ENCODE assay signal across 21 cellular contexts in the genomic region with DNA sequence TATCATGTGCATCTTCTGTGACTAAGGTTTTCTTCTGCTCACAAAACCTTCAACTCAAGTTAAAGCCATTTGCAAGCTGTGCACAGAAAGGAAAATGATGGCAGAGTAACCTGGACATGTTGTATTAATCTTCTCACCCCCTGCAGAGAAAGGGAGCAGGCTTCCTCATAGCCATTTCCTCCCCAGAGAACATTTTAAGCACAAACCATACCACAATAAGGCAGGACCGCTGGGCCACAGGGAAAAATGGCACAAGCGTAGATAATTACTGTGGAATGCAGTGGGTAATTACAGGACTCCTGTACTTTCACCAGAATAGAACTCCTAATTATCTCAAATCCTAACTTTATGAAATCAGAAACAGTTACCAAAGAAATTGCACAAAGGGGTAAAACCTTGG.
"Had no signal": no experiment of that assay in that cellular context is flagged by ENCODE, and none has a peak within 500 bp of the region (broad histone marks: within the 10 kb centered on the region; RNA-seq: fewer than 3 reads in every experiment).

No MANE protein-coding gene starts in this region.

- H3K4me3 ChIP-seq: coronary artery, lower lobe of right lung, tibial artery had no signal

- H3K4me1 ChIP-seq: lower lobe of right lung, tibial artery had no signal

- FAIRE-seq: endometrium, frontal cortex, keratinocyte, urothelium cell line had no signal

- ATAC-seq: activated CD8-positive, alpha-beta T cell treated with anti-CD3 and anti-CD28 coated beads, Interleukin-2, amount 10 ng/mL, durations not matched to agents 7 days and 5 days; lower lobe of right lung; natural killer cell treated with Interleukin-12 subunit alpha and Interleukin-12 subunit beta and Interleukin-15 and Interleukin-18, amount 100 ng/mL, for 72 hours had no signal

- H3K27ac ChIP-seq: coronary artery, lower lobe of right lung, tibial artery had no signal

- H3K9me3 ChIP-seq: lower lobe of right lung, tibial artery had no signal

- H3K27me3 ChIP-seq: tibial artery had no signal

- H3K36me3 ChIP-seq: lower lobe of right lung, tibial artery had no signal

- DNase-seq: activated CD4-positive, alpha-beta T cell treated with anti-CD3 and anti-CD28 coated beads, Interleukin-2, amount 10 ng/mL, durations not matched to agents 7 days and 5 days; activated CD8-positive, alpha-beta T cell treated with anti-CD3 and anti-CD28 coated beads, Interleukin-2, amount 10 ng/mL, durations not matched to agents 7 days and 5 days; activated naive CD4-positive, alpha-beta T cell treated with Interleukin-2 at 50 U/mL for 16 hours; activated naive CD8-positive, alpha-beta T cell treated with anti-CD3 and anti-CD28 coated beads, Interleukin-2, amount 10 ng/mL, durations not matched to agents 7 days and 5 days; activated T-cell treated with anti-CD3 and anti-CD28 coated beads, Interleukin-2, amount 50 U/mL, for 24 hours; amygdala; erythroblast; hypothalamus; lower lobe of right lung; nucleus accumbens; posterior cingulate gyrus; stimulated activated CD4-positive, alpha-beta T cell treated with anti-CD3 and anti-CD28 coated beads, Interleukin-12 subunit alpha, Interleukin-12 subunit beta, amount 100 ng/mL, for 4 hours; stimulated activated CD4-positive, alpha-beta T cell treated with anti-CD3 and anti-CD28 coated beads, Interleukin-2, amount 100 ng/mL, for 24 hours; stimulated activated naive CD4-positive, alpha-beta T cell treated with Interleukin-2 at 50 U/mL for 16 hours; tibial artery had no signal
